Comparison of ENCODE assay signal across 1 cellular context in the genomic region with DNA sequence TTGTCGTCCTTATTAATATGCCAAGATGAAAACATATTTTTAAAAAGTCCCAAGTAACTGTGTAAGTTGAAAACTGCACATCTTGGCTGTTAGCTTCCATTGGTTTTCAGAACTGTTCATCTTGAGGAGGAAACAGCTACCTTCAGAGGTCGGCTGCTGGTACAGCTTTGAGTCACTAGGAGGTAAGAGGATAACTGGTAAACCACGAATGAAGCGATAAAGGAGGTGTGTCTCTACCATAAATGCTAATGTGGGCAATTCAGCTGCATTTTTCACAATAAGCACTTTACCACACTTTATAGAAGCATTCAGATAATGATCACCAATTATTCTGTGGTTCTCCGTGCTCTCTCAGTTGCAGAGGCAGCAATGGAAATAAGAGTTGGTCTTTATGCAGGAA.
TF ChIP-seq lines count a peak whose summit lies in the region.

No MANE protein-coding gene starts in this region.

TF ChIP-seq in HCT116, 20 proteins besides CTCF, POLR2A, EP300 and RAD21:
- TF ChIP-seq JUND (IDR thresholded peaks at IDR 0.05): no peak
- no peak for TF ChIP-seq ZFX (IDR thresholded peaks at IDR 0.05)
- no peak for TF ChIP-seq EZH2 (IDR thresholded peaks at IDR 0.05)
- TF ChIP-seq POLR2AphosphoS5 (IDR thresholded peaks at IDR 0.05; ENCODE audit: low read depth, low read length): no peak
- no peak for TF ChIP-seq YY1 (IDR thresholded peaks at IDR 0.05; ENCODE audit: extremely low read depth, insufficient replicate concordance, low read depth, low read length)
- no peak for TF ChIP-seq MAX (IDR thresholded peaks at IDR 0.05)
- no peak for TF ChIP-seq SIN3A (IDR thresholded peaks at IDR 0.05; ENCODE audit: low read depth)
